8 cellular contexts compared by ENCODE assay signal in genomic region chr1:181044449-181044966, GRCh38. TPM values are rescaled to one million over a fixed set of nuclear protein-coding genes. Genes with fewer than 3 reads are reported as not detected.
DNase-seq lines count a peak whose midpoint lies in the region; ATAC-seq and TF ChIP-seq lines count a peak whose summit lies in the region.

No MANE protein-coding gene starts in this region.

- DNase-seq in Panc1 (ENCODE audit: low read depth, low spot score) (no peak), fibroblast of pulmonary artery (ENCODE audit: low read depth) (peak; percentile 15), thyroid gland (peak; percentile 91 to 93), endothelial cell (ENCODE audit: low spot score) (no peak), NCI-H510A treated with DMSO at 0.1 percent for 48 hours (lab: John Stamatoyannopoulos, UW) (no peak), H4 (ENCODE audit: low spot score) (no peak)

- TF ChIP-seq POLR2A in thyroid gland (IDR thresholded peaks at IDR 0.05): peak in 1 of 2 donors; percentile 35

- ATAC-seq in GM18858 (IDR thresholded peaks at IDR 0.05; ENCODE audit: unreplicated experiment) (peak; percentile 71), HG02623 (IDR thresholded peaks at IDR 0.05; ENCODE audit: unreplicated experiment) (peak; percentile 87), Panc1 (peak; percentile 81)

- no peak overlapping the region for H3K4me3 Mint-ChIP-seq in endothelial cell (ENCODE audit: unreplicated experiment)

- H3K27me3 Mint-ChIP-seq in endothelial cell (ENCODE audit: unreplicated experiment): peaks cover 1% of the 10 kb centered on the region

- no peak overlapping the region for H3K27ac Mint-ChIP-seq in endothelial cell (ENCODE audit: unreplicated experiment)

- POLR2A ChIA-PET in Panc1 (lab: Charles Lee): no interaction called here

- 37 to 58% methylated on average over 5 of the region's 5 CpGs for WGBS in thyroid gland, 2 donors

- CTCF ChIA-PET in Panc1 (lab: Charles Lee): interaction anchor here (0.6 kb wide), 1 partner anchor 144 kb away, joined by 3 read pairs; no protein-coding TSS in a partner anchor

- H3K36me3 Mint-ChIP-seq in endothelial cell (ENCODE audit: low read depth, unreplicated experiment): peaks cover 5% of the 10 kb centered on the region

- no peaks in the 10 kb centered on the region for H3K27me3 ChIP-seq in Panc1 (ENCODE audit: control insufficient read depth, insufficient read depth, low read length)
- H3K27me3 ChIP-seq in thyroid gland: no peaks in the 10 kb centered on the region

- BruUV-seq in Panc1 (replicated peaks; lab: Mats Ljungman, UMichigan): no TSS peak

- in situ Hi-C loops in Panc1 (cut with HindIII; ENCODE audit: low pct_unique_long_range_greater_than_20kb, low sequenced_read_pairs): no loop called here

- H3K9me3 ChIP-seq in Panc1 (ENCODE audit: control insufficient read depth, insufficient read depth, low read depth, low read length) (no peaks in the 10 kb centered on the region), thyroid gland (no peaks in the 10 kb centered on the region)

- H3K4me1 Mint-ChIP-seq in endothelial cell (ENCODE audit: unreplicated experiment): peaks cover 8% of the 10 kb centered on the region

- H3K27ac ChIP-seq in Panc1 (ENCODE audit: low read length) (peak overlapping the region; percentile 44; the same call in 1 of the 2 replicates), thyroid gland (peak overlapping the region; percentile 72 to 78 (median 73))

- H3K4me1 ChIP-seq in Panc1 (ENCODE audit: control insufficient read depth, insufficient read depth, low read length) (peaks cover 4% of the 10 kb centered on the region; the same call in 1 of the 2 replicates), thyroid gland (peaks cover 19 to 26% of the 10 kb centered on the region in 2 donors)

- no peak for TF ChIP-seq CTCF in Panc1 (IDR thresholded peaks at IDR 0.05)
- TF ChIP-seq CTCF in fibroblast of pulmonary artery (IDR thresholded peaks at IDR 0.05; ENCODE audit: low read length, missing control alignments): no peak
- TF ChIP-seq CTCF in thyroid gland (IDR thresholded peaks at IDR 0.05): no peak
- TF ChIP-seq CTCF in endothelial cell (IDR thresholded peaks at IDR 0.05; ENCODE audit: unreplicated experiment): no peak

- no peak overlapping the region for H3K4me3 ChIP-seq in Panc1 (ENCODE audit: low read depth in 2 of 2, low read length in 2 of 2)
- H3K4me3 ChIP-seq in fibroblast of pulmonary artery (replicated peaks; ENCODE audit: low read depth, low read length): no peak overlapping the region
- no peak overlapping the region for H3K4me3 ChIP-seq in thyroid gland (replicated peaks in 1 of 3)

- intact Hi-C loops in Panc1 (cut with micrococcal nuclease; ENCODE audit: unreplicated experiment) (no loop called here), thyroid gland (cut with DNase I) (no loop called here)

- no peaks in the 10 kb centered on the region for H3K36me3 ChIP-seq in Panc1 (ENCODE audit: control insufficient read depth, insufficient read depth, low read length)
- no peaks in the 10 kb centered on the region for H3K36me3 ChIP-seq in thyroid gland

- H3K9me3 Mint-ChIP-seq in endothelial cell (ENCODE audit: unreplicated experiment): no peaks in the 10 kb centered on the region

RNA-seq across cellular contexts. Expression of gene MR1, which starts 10.7 kb away (rescaled TPM):
- total RNA-seq in Panc1 (2021; ENCODE audit: unreplicated experiment): 3.9 TPM
- polyA plus RNA-seq in Panc1 (2012; ENCODE audit: insufficient read length): 2.2 TPM
- total RNA-seq in thyroid gland: 10 to 100 TPM; 21.9 to 32.2 (median 25.2) TPM
- total RNA-seq in endothelial cell (ENCODE audit: unreplicated experiment): 0.67 TPM
- 11.8 and 11.9 TPM in 2 replicates for total RNA-seq in H4 (2014; rRNA removed; shearing (Covaris generic))

RNA-seq across cellular contexts. Expression of gene STX6, which starts 21.8 kb away (rescaled TPM):
- total RNA-seq in Panc1 (2021; ENCODE audit: unreplicated experiment) (20.0 TPM), thyroid gland (10 to 100 TPM; 26.9 to 47.7 (median 37.8) TPM), endothelial cell (ENCODE audit: unreplicated experiment) (60.2 TPM)
- polyA plus RNA-seq in Panc1 (2012; ENCODE audit: insufficient read length): 14.9 TPM
- total RNA-seq in H4 (2014; rRNA removed; shearing (Covaris generic)): 15.2 and 17.7 TPM in 2 replicates

RNA-seq across cellular contexts. Expression of gene IER5, which starts 44.0 kb away (rescaled TPM):
- total RNA-seq in Panc1 (2021; ENCODE audit: unreplicated experiment) (20.4 TPM), thyroid gland (1 to 10 TPM; 7.2 to 7.8 (median 7.6) TPM), endothelial cell (ENCODE audit: unreplicated experiment) (18.0 TPM)
- 14.2 TPM for polyA plus RNA-seq in Panc1 (2012; ENCODE audit: insufficient read length)
- 4.7 and 6.0 TPM in 2 replicates for total RNA-seq in H4 (2014; rRNA removed; shearing (Covaris generic))

Comparison
In these comparisons a context has a peak if more than half of its experiments do, and no peak if none do; other contexts are left out.
1. DNase-seq: peak in fibroblast of pulmonary artery (single experiment) and thyroid gland (2 of 2); none in Panc1 (single experiment), endothelial cell (single experiment), NCI-H510A treated with DMSO at 0.1 percent for 48 hours (single experiment) and H4 (single experiment).
2. Peak in every context shown above with its lines, with median percentiles within 50 percentile points of each other: ATAC-seq.